Comparison of ENCODE assay signal across 1 cellular context in the genomic region with DNA sequence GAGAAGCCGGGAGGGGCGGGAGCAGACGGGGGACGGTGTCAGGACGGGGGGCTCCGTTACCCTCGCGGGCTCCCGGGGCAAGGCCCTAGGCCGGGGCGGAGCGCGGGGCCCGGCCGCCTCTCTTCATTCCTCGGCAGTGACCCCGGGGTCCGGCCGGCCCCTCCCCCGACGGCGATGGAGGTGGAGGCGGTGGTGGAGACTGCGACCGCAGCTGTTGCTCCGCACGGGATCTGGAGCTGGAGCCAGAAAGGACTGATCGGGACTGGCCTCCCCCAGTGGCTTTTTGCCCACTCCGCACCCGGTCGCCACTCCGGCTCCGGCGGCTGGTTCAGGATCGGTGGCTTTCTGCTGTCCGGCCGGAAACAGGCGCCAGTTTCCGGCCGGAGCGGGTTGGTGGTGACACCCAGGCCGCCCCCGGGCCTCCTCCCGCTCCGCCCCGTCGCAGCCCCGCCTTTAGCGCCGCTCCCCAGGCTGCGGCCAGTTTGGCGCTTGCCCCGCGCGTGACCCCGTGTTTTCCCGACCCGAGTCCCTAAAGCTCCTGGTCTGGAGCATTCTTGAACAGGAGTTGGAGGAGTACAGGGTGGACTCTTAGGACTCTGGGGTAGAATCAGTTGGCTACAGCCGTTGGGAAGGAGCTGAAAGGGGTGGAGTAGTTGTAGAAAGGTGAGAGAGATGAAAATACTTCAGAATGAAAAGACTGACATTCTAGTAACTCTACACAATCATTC.
TF ChIP-seq lines count a peak whose summit lies in the region.

A gene (minus strand): TSS at position 339 of the 728 bp plus-strand sequence. CDS start 33,216 bp downstream, outside the sequence.

TF ChIP-seq in HepG2, 621 proteins besides CTCF, POLR2A, EP300 and RAD21 (continued from another document and continues in another):
- TF ChIP-seq, protein P1, sequence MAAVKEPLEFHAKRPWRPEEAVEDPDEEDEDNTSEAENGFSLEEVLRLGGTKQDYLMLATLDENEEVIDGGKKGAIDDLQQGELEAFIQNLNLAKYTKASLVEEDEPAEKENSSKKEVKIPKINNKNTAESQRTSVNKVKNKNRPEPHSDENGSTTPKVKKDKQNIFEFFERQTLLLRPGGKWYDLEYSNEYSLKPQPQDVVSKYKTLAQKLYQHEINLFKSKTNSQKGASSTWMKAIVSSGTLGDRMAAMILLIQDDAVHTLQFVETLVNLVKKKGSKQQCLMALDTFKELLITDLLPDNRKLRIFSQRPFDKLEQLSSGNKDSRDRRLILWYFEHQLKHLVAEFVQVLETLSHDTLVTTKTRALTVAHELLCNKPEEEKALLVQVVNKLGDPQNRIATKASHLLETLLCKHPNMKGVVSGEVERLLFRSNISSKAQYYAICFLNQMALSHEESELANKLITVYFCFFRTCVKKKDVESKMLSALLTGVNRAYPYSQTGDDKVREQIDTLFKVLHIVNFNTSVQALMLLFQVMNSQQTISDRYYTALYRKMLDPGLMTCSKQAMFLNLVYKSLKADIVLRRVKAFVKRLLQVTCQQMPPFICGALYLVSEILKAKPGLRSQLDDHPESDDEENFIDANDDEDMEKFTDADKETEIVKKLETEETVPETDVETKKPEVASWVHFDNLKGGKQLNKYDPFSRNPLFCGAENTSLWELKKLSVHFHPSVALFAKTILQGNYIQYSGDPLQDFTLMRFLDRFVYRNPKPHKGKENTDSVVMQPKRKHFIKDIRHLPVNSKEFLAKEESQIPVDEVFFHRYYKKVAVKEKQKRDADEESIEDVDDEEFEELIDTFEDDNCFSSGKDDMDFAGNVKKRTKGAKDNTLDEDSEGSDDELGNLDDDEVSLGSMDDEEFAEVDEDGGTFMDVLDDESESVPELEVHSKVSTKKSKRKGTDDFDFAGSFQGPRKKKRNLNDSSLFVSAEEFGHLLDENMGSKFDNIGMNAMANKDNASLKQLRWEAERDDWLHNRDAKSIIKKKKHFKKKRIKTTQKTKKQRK (IDR thresholded peaks at IDR 0.05; ENCODE audit: low read length): no peak
- TF ChIP-seq MEF2D (CRISPR knock-in tag; IDR thresholded peaks at IDR 0.05) (peak; percentile 85), GZF1 (CRISPR knock-in tag; IDR thresholded peaks at IDR 0.05) (no peak; the same call in 1 of the 2 replicates), NONO (IDR thresholded peaks at IDR 0.05) (no peak), NONO (CRISPR knock-in tag; conservative IDR thresholded peaks at IDR 0.05) (peak; percentile 89), MEIS2 (CRISPR knock-in tag; IDR thresholded peaks at IDR 0.05) (no peak; the same call in 1 of the 2 replicates), ZNF788 (CRISPR knock-in tag; IDR thresholded peaks at IDR 0.05; ENCODE audit: borderline replicate concordance) (peak; percentile 82; the same call in 1 of the 2 replicates), ZMAT3 (CRISPR knock-in tag; conservative IDR thresholded peaks at IDR 0.05) (peak; percentile 95), ZNF83 (CRISPR knock-in tag; IDR thresholded peaks at IDR 0.05; ENCODE audit: borderline replicate concordance) (no peak; the same call in 1 of the 2 replicates), NR2F2 (IDR thresholded peaks at IDR 0.05; ENCODE audit: borderline replicate concordance, low read depth) (no peak), ZNF160 (CRISPR knock-in tag; IDR thresholded peaks at IDR 0.05) (no peak), FOXA1 (IDR thresholded peaks at IDR 0.05) (no peak), FOXA1 (CRISPR knock-in tag; IDR thresholded peaks at IDR 0.05) (peak; percentile 29; the same call in 1 of the 2 replicates), ZSCAN9 (CRISPR knock-in tag; IDR thresholded peaks at IDR 0.05; ENCODE audit: borderline replicate concordance) (peak; percentile 81; the same call in 1 of the 2 replicates), ZBTB20 (CRISPR knock-in tag; IDR thresholded peaks at IDR 0.05; ENCODE audit: borderline replicate concordance, low read depth) (peak; percentile 73; the same call in 1 of the 2 replicates), RFX1 (IDR thresholded peaks at IDR 0.05) (no peak), GABPA (IDR thresholded peaks at IDR 0.05; ENCODE audit: low read depth, low read length) (peak; percentile 92), GABPA (CRISPR knock-in tag; IDR thresholded peaks at IDR 0.05; ENCODE audit: low read depth) (peak; percentile 92), ZNF530 (CRISPR knock-in tag; IDR thresholded peaks at IDR 0.05; ENCODE audit: low read depth) (no peak), KLF11 (CRISPR knock-in tag; IDR thresholded peaks at IDR 0.05) (no peak), ZFP36 (IDR thresholded peaks at IDR 0.05; ENCODE audit: borderline replicate concordance, low read depth, low read length, partially characterized antibody) (no peak), NFYC (CRISPR knock-in tag; IDR thresholded peaks at IDR 0.05) (peak; percentile 32)
- TF ChIP-seq, protein P2, sequence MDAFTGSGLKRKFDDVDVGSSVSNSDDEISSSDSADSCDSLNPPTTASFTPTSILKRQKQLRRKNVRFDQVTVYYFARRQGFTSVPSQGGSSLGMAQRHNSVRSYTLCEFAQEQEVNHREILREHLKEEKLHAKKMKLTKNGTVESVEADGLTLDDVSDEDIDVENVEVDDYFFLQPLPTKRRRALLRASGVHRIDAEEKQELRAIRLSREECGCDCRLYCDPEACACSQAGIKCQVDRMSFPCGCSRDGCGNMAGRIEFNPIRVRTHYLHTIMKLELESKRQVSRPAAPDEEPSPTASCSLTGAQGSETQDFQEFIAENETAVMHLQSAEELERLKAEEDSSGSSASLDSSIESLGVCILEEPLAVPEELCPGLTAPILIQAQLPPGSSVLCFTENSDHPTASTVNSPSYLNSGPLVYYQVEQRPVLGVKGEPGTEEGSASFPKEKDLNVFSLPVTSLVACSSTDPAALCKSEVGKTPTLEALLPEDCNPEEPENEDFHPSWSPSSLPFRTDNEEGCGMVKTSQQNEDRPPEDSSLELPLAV (CRISPR knock-in tag; conservative IDR thresholded peaks at IDR 0.05; ENCODE audit: low read depth): no peak
- TF ChIP-seq, protein P3, sequence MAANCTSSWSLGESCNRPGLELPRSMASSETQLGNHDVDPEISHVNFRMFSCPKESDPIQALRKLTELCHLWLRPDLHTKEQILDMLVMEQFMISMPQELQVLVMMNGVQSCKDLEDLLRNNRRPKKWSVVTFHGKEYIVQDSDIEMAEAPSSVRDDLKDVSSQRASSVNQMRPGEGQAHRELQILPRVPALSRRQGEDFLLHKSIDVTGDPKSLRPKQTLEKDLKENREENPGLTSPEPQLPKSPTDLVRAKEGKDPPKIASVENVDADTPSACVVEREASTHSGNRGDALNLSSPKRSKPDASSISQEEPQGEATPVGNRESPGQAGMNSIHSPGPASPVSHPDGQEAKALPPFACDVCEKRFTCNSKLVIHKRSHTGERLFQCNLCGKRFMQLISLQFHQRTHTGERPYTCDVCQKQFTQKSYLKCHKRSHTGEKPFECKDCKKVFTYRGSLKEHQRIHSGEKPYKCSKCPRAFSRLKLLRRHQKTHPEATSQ (CRISPR knock-in tag; IDR thresholded peaks at IDR 0.05; ENCODE audit: borderline replicate concordance): no peak
- TF ChIP-seq, protein P4, sequence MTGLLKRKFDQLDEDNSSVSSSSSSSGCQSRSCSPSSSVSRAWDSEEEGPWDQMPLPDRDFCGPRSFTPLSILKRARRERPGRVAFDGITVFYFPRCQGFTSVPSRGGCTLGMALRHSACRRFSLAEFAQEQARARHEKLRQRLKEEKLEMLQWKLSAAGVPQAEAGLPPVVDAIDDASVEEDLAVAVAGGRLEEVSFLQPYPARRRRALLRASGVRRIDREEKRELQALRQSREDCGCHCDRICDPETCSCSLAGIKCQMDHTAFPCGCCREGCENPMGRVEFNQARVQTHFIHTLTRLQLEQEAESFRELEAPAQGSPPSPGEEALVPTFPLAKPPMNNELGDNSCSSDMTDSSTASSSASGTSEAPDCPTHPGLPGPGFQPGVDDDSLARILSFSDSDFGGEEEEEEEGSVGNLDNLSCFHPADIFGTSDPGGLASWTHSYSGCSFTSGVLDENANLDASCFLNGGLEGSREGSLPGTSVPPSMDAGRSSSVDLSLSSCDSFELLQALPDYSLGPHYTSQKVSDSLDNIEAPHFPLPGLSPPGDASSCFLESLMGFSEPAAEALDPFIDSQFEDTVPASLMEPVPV (CRISPR knock-in tag; IDR thresholded peaks at IDR 0.05): peak; percentile 96
- TF ChIP-seq, protein P5, sequence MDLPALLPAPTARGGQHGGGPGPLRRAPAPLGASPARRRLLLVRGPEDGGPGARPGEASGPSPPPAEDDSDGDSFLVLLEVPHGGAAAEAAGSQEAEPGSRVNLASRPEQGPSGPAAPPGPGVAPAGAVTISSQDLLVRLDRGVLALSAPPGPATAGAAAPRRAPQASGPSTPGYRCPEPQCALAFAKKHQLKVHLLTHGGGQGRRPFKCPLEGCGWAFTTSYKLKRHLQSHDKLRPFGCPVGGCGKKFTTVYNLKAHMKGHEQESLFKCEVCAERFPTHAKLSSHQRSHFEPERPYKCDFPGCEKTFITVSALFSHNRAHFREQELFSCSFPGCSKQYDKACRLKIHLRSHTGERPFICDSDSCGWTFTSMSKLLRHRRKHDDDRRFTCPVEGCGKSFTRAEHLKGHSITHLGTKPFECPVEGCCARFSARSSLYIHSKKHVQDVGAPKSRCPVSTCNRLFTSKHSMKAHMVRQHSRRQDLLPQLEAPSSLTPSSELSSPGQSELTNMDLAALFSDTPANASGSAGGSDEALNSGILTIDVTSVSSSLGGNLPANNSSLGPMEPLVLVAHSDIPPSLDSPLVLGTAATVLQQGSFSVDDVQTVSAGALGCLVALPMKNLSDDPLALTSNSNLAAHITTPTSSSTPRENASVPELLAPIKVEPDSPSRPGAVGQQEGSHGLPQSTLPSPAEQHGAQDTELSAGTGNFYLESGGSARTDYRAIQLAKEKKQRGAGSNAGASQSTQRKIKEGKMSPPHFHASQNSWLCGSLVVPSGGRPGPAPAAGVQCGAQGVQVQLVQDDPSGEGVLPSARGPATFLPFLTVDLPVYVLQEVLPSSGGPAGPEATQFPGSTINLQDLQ (CRISPR knock-in tag; IDR thresholded peaks at IDR 0.05): no peak; the same call in 1 of the 2 replicates
- TF ChIP-seq, protein P6, sequence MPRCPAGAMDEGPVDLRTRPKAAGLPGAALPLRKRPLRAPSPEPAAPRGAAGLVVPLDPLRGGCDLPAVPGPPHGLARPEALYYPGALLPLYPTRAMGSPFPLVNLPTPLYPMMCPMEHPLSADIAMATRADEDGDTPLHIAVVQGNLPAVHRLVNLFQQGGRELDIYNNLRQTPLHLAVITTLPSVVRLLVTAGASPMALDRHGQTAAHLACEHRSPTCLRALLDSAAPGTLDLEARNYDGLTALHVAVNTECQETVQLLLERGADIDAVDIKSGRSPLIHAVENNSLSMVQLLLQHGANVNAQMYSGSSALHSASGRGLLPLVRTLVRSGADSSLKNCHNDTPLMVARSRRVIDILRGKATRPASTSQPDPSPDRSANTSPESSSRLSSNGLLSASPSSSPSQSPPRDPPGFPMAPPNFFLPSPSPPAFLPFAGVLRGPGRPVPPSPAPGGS (CRISPR knock-in tag; IDR thresholded peaks at IDR 0.05): peak; percentile 79
- TF ChIP-seq, protein P7, sequence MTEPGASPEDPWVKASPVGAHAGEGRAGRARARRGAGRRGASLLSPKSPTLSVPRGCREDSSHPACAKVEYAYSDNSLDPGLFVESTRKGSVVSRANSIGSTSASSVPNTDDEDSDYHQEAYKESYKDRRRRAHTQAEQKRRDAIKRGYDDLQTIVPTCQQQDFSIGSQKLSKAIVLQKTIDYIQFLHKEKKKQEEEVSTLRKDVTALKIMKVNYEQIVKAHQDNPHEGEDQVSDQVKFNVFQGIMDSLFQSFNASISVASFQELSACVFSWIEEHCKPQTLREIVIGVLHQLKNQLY (CRISPR knock-in tag; IDR thresholded peaks at IDR 0.05): peak; percentile 65; the same call in 1 of the 2 replicates
- TF ChIP-seq, protein P8, sequence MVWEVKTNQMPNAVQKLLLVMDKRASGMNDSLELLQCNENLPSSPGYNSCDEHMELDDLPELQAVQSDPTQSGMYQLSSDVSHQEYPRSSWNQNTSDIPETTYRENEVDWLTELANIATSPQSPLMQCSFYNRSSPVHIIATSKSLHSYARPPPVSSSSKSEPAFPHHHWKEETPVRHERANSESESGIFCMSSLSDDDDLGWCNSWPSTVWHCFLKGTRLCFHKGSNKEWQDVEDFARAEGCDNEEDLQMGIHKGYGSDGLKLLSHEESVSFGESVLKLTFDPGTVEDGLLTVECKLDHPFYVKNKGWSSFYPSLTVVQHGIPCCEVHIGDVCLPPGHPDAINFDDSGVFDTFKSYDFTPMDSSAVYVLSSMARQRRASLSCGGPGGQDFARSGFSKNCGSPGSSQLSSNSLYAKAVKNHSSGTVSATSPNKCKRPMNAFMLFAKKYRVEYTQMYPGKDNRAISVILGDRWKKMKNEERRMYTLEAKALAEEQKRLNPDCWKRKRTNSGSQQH (CRISPR knock-in tag; IDR thresholded peaks at IDR 0.05; ENCODE audit: low read depth): peak; percentile 74
- TF ChIP-seq, protein P9, sequence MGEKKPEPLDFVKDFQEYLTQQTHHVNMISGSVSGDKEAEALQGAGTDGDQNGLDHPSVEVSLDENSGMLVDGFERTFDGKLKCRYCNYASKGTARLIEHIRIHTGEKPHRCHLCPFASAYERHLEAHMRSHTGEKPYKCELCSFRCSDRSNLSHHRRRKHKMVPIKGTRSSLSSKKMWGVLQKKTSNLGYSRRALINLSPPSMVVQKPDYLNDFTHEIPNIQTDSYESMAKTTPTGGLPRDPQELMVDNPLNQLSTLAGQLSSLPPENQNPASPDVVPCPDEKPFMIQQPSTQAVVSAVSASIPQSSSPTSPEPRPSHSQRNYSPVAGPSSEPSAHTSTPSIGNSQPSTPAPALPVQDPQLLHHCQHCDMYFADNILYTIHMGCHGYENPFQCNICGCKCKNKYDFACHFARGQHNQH (CRISPR knock-in tag; IDR thresholded peaks at IDR 0.05): peak; percentile 93
- TF ChIP-seq, protein P10, sequence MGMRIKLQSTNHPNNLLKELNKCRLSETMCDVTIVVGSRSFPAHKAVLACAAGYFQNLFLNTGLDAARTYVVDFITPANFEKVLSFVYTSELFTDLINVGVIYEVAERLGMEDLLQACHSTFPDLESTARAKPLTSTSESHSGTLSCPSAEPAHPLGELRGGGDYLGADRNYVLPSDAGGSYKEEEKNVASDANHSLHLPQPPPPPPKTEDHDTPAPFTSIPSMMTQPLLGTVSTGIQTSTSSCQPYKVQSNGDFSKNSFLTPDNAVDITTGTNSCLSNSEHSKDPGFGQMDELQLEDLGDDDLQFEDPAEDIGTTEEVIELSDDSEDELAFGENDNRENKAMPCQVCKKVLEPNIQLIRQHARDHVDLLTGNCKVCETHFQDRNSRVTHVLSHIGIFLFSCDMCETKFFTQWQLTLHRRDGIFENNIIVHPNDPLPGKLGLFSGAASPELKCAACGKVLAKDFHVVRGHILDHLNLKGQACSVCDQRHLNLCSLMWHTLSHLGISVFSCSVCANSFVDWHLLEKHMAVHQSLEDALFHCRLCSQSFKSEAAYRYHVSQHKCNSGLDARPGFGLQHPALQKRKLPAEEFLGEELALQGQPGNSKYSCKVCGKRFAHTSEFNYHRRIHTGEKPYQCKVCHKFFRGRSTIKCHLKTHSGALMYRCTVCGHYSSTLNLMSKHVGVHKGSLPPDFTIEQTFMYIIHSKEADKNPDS (CRISPR knock-in tag; IDR thresholded peaks at IDR 0.05): 0 out of 2 replicates have a peak, but pooled peaks have one; percentile 50
- TF ChIP-seq, protein P11, sequence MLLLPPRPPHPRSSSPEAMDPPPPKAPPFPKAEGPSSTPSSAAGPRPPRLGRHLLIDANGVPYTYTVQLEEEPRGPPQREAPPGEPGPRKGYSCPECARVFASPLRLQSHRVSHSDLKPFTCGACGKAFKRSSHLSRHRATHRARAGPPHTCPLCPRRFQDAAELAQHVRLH (CRISPR knock-in tag; IDR thresholded peaks at IDR 0.05; ENCODE audit: borderline replicate concordance, low read depth): peak; percentile 96; the same call in 1 of the 2 replicates
